1 cellular context compared by ENCODE assay signal in the genomic region with DNA sequence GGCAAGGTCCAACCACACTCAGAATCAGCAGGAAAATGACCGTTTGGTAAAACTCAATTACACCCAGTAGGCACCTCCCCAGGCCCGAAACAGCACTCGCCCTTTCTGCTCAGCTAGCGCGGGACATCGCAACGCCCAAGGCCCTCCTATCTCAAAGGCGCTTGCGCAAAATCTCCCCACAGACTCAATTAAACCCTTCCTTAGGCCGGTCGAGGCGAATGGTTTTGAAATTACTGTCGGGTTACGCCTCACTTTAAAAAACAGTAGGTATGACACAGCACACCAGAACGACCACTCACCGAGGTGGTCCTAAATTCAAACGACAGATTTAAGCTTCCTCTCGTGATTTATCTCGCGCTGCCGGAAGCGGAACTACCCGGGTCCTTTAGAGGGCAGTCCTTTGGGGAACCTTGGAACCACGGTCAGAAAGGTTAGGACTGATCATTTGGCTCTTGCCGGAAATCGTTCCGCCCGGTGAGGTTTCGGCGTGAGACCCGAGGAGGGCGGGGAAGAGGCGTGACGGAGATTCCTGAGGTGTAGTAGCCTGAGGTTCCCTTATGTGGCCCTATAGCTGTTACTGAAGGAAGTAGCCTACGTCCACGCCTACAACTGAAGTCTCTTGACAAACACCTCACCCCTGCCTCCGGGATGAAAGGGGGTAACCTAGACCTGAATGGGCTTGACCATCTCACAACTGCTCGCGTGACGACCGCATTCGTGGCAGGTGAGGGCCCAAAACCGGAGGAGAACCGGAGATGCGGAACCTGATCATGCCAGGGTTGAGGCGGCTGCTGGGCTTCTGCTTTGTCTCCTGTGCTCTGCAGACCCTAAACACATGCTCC.
A peak's percentile ranks its signal among the peaks of the same experiment; 100 is the strongest.
TF ChIP-seq lines count a peak whose summit lies in the region.

GIN1 (minus strand) TSS at position 374 of the 842 bp plus-strand sequence. CDS start 11,431 bp downstream, outside the sequence.
PPIP5K2 (plus strand) TSS at position 537 of the 842 bp plus-strand sequence. CDS start 9,289 bp downstream, outside the sequence.

TF ChIP-seq in K562, 482 proteins besides CTCF, POLR2A, EP300 and RAD21 (continued from another document and continues in another):
- TF ChIP-seq, protein P1, sequence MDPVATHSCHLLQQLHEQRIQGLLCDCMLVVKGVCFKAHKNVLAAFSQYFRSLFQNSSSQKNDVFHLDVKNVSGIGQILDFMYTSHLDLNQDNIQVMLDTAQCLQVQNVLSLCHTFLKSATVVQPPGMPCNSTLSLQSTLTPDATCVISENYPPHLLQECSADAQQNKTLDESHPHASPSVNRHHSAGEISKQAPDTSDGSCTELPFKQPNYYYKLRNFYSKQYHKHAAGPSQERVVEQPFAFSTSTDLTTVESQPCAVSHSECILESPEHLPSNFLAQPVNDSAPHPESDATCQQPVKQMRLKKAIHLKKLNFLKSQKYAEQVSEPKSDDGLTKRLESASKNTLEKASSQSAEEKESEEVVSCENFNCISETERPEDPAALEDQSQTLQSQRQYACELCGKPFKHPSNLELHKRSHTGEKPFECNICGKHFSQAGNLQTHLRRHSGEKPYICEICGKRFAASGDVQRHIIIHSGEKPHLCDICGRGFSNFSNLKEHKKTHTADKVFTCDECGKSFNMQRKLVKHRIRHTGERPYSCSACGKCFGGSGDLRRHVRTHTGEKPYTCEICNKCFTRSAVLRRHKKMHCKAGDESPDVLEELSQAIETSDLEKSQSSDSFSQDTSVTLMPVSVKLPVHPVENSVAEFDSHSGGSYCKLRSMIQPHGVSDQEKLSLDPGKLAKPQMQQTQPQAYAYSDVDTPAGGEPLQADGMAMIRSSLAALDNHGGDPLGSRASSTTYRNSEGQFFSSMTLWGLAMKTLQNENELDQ (CRISPR knock-in tag; IDR thresholded peaks at IDR 0.05; ENCODE audit: borderline replicate concordance): peak; percentile 34; the same call in 1 of the 2 replicates
- TF ChIP-seq MEF2A (IDR thresholded peaks at IDR 0.05; ENCODE audit: control insufficient read depth, low read depth, low read length) (no peak), DLX4 (CRISPR knock-in tag; IDR thresholded peaks at IDR 0.05) (no peak), JUNB (CRISPR knock-in tag; conservative IDR thresholded peaks at IDR 0.05) (no peak), SMARCB1 (IDR thresholded peaks at IDR 0.05; ENCODE audit: insufficient read length, low read depth) (no peak), NFE2L1 (tag; IDR thresholded peaks at IDR 0.05; ENCODE audit: borderline replicate concordance, low read depth) (no peak), ETV5 (CRISPR knock-in tag; IDR thresholded peaks at IDR 0.05; ENCODE audit: low read depth) (peak; percentile 85), PTBP1 (IDR thresholded peaks at IDR 0.05; ENCODE audit: low read depth, low read length) (0 out of 2 replicates have a peak, but pooled peaks have one; percentile 65), MLLT1 (IDR thresholded peaks at IDR 0.05) (0 out of 4 replicates have a peak, but pooled peaks have one; percentile 7 to 83), ZEB2 (IDR thresholded peaks at IDR 0.05) (peak; percentile 99), MAFK (IDR thresholded peaks at IDR 0.05; ENCODE audit: low read length) (peak; percentile 19), RB1 (IDR thresholded peaks at IDR 0.05; ENCODE audit: low read depth) (peak; percentile 76), POLR2B (IDR thresholded peaks at IDR 0.05; ENCODE audit: low read depth, partially characterized antibody) (peak; percentile 21), PRPF4 (IDR thresholded peaks at IDR 0.05; ENCODE audit: insufficient read depth, low read depth, low read length, poor library complexity, severe bottlenecking) (no peak), PHF21A (IDR thresholded peaks at IDR 0.05; ENCODE audit: borderline replicate concordance, low read depth) (0 out of 2 replicates have a peak, but pooled peaks have one; percentile 25), MAZ (CRISPR knock-in tag; conservative IDR thresholded peaks at IDR 0.05 in 1 of 2, IDR thresholded peaks at IDR 0.05 in 1 of 2) (peak; percentile 71 to 78), CBX8 (IDR thresholded peaks at IDR 0.05; ENCODE audit: borderline replicate concordance, extremely low read depth, low read depth, low read length, poor library complexity, severe bottlenecking) (no peak), CTCFL (IDR thresholded peaks at IDR 0.05; ENCODE audit: borderline replicate concordance, insufficient read depth, low read depth, low read length, poor library complexity, severe bottlenecking) (no peak), TFAP4 (CRISPR knock-in tag; IDR thresholded peaks at IDR 0.05; ENCODE audit: borderline replicate concordance) (peak; percentile 75; the same call in 1 of the 2 replicates), ZKSCAN8 (CRISPR knock-in tag; IDR thresholded peaks at IDR 0.05) (peak; percentile 60; the same call in 1 of the 2 replicates), PML (IDR thresholded peaks at IDR 0.05; ENCODE audit: low read length) (peak; percentile 59; the same call in 1 of the 2 replicates), TAF1 (IDR thresholded peaks at IDR 0.05; ENCODE audit: control insufficient read depth, extremely low read depth, insufficient read depth, low read length, severe bottlenecking) (peak; percentile 93), BRCA1 (IDR thresholded peaks at IDR 0.05) (no peak), BRCA1 (CRISPR knock-in tag; IDR thresholded peaks at IDR 0.05) (no peak), ETV1 (tag; conservative IDR thresholded peaks at IDR 0.05; ENCODE audit: low read depth) (peak; percentile 89), ZNF444 (CRISPR knock-in tag; IDR thresholded peaks at IDR 0.05) (no peak), ZBTB1 (CRISPR knock-in tag; IDR thresholded peaks at IDR 0.05; ENCODE audit: borderline replicate concordance, low read depth) (no peak), ZNF644 (tag; IDR thresholded peaks at IDR 0.05; ENCODE audit: low read depth) (no peak), NCOR1 (IDR thresholded peaks at IDR 0.05) (no peak), GMEB1 (CRISPR knock-in tag; IDR thresholded peaks at IDR 0.05) (peak; percentile 11; the same call in 1 of the 2 replicates), ZFP30 (CRISPR knock-in tag; IDR thresholded peaks at IDR 0.05; ENCODE audit: borderline replicate concordance) (no peak), XRCC3 (IDR thresholded peaks at IDR 0.05) (no peak), RBM25 (IDR thresholded peaks at IDR 0.05; ENCODE audit: low read depth, low read length, severe bottlenecking) (no peak), NR2F6 (CRISPR knock-in tag; IDR thresholded peaks at IDR 0.05) (no peak), HOXB6 (CRISPR knock-in tag; IDR thresholded peaks at IDR 0.05; ENCODE audit: borderline replicate concordance) (no peak), KLF13 (tag; IDR thresholded peaks at IDR 0.05; ENCODE audit: borderline replicate concordance, low read depth) (peak; percentile 82; the same call in 1 of the 2 replicates)
- TF ChIP-seq, protein P2, sequence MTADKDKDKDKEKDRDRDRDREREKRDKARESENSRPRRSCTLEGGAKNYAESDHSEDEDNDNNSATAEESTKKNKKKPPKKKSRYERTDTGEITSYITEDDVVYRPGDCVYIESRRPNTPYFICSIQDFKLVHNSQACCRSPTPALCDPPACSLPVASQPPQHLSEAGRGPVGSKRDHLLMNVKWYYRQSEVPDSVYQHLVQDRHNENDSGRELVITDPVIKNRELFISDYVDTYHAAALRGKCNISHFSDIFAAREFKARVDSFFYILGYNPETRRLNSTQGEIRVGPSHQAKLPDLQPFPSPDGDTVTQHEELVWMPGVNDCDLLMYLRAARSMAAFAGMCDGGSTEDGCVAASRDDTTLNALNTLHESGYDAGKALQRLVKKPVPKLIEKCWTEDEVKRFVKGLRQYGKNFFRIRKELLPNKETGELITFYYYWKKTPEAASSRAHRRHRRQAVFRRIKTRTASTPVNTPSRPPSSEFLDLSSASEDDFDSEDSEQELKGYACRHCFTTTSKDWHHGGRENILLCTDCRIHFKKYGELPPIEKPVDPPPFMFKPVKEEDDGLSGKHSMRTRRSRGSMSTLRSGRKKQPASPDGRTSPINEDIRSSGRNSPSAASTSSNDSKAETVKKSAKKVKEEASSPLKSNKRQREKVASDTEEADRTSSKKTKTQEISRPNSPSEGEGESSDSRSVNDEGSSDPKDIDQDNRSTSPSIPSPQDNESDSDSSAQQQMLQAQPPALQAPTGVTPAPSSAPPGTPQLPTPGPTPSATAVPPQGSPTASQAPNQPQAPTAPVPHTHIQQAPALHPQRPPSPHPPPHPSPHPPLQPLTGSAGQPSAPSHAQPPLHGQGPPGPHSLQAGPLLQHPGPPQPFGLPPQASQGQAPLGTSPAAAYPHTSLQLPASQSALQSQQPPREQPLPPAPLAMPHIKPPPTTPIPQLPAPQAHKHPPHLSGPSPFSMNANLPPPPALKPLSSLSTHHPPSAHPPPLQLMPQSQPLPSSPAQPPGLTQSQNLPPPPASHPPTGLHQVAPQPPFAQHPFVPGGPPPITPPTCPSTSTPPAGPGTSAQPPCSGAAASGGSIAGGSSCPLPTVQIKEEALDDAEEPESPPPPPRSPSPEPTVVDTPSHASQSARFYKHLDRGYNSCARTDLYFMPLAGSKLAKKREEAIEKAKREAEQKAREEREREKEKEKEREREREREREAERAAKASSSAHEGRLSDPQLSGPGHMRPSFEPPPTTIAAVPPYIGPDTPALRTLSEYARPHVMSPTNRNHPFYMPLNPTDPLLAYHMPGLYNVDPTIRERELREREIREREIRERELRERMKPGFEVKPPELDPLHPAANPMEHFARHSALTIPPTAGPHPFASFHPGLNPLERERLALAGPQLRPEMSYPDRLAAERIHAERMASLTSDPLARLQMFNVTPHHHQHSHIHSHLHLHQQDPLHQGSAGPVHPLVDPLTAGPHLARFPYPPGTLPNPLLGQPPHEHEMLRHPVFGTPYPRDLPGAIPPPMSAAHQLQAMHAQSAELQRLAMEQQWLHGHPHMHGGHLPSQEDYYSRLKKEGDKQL (CRISPR knock-in tag; IDR thresholded peaks at IDR 0.05; ENCODE audit: borderline replicate concordance): no peak
- TF ChIP-seq, protein P3, sequence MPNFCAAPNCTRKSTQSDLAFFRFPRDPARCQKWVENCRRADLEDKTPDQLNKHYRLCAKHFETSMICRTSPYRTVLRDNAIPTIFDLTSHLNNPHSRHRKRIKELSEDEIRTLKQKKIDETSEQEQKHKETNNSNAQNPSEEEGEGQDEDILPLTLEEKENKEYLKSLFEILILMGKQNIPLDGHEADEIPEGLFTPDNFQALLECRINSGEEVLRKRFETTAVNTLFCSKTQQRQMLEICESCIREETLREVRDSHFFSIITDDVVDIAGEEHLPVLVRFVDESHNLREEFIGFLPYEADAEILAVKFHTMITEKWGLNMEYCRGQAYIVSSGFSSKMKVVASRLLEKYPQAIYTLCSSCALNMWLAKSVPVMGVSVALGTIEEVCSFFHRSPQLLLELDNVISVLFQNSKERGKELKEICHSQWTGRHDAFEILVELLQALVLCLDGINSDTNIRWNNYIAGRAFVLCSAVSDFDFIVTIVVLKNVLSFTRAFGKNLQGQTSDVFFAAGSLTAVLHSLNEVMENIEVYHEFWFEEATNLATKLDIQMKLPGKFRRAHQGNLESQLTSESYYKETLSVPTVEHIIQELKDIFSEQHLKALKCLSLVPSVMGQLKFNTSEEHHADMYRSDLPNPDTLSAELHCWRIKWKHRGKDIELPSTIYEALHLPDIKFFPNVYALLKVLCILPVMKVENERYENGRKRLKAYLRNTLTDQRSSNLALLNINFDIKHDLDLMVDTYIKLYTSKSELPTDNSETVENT (CRISPR knock-in tag; IDR thresholded peaks at IDR 0.05): peak; percentile 69; the same call in 1 of the 2 replicates
